ENCODE assay signal across 9 cellular contexts in the genomic region with DNA sequence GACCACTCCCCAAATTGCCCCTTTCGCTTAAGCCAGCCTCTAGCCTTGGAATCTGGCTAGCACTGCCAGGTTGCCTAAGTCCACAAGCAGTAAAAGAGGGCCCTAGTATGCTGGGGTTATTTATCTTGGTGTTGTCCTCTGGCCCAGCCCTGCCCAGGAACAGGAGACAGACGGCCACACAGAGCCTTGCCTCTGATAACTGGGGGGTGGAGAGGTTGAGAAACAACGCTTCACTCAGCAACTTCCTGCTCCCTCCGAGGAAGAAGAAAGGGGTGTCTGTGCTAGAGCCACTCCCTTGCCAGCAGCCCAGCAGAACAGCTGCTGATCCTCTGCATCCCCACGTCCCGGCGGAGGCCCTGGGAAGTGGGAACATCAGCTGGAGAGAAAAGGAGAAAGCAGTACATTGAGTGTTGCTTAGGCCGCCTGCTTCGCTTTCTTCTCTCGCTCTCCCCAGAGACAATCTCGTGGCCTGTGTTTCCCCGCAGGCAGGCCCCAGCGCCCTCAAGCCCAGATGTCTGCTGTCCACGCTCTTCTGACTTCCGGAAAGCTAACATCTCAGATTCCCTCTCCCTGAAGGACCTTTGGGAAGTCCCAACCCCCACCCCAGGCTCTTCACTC. TPM values are rescaled to one million over a fixed set of nuclear protein-coding genes. Genes with fewer than 3 reads are reported as not detected.
DNase-seq lines count a peak whose midpoint lies in the region; ATAC-seq and TF ChIP-seq lines count a peak whose summit lies in the region.
"Had no signal": no experiment of that assay in that cellular context is flagged by ENCODE, and none has a peak within 500 bp of the region (broad histone marks: within the 10 kb centered on the region; RNA-seq: fewer than 3 reads in every experiment).

No MANE protein-coding gene starts in this region.

- H3K9me3 ChIP-seq in breast epithelium: no peaks in the 10 kb centered on the region

- H3K27me3 ChIP-seq in breast epithelium: no peaks in the 10 kb centered on the region

- H3K36me3 ChIP-seq in breast epithelium: no peaks in the 10 kb centered on the region

- no peak overlapping the region for H3K4me3 ChIP-seq in fibroblast of pulmonary artery (replicated peaks; ENCODE audit: low read depth, low read length)
- H3K4me3 ChIP-seq in breast epithelium: peak overlapping the region in 1 of 3 donors; percentile 11

- H3K27ac ChIP-seq in breast epithelium: peak overlapping the region in 1 of 2 donors; percentile 58

- TF ChIP-seq POLR2A in breast epithelium (IDR thresholded peaks at IDR 0.05): no peak

- peak; percentile 40 for DNase-seq in GM13977 (ENCODE audit: low spot score)
- peak; percentile 90 for DNase-seq in NOMO-1 treated with dmso at 0.1 percent for 144 hours (lab: John Stamatoyannopoulos, UW; ENCODE audit: unreplicated experiment)
- peak; percentile 61 for DNase-seq in fibroblast of pulmonary artery (ENCODE audit: low read depth)
- peak; percentile 61 for DNase-seq in occipital lobe (lab: John Stamatoyannopoulos, UW)
- no peak for DNase-seq in HPDE6-E6E7 (ENCODE audit: extremely low spot score)
- no peak for DNase-seq in breast epithelium (ENCODE audit: low spot score in 2 of 2)
- DNase-seq in cerebellar nuclear complex (lab: John Stamatoyannopoulos, UW): no peak

- no peaks in the 10 kb centered on the region for H3K4me1 ChIP-seq in breast epithelium

- in situ Hi-C loops in GM13977 (cut with MboI; ENCODE audit: low pct_unique_long_range_greater_than_20kb, low sequenced_read_pairs, unreplicated experiment): loop anchor here (25.0 kb wide), 1 partner anchor 288 kb away; no protein-coding TSS in a partner anchor

- intact Hi-C loops in breast epithelium (cut with DNase I; ENCODE audit: low total_unique reads): no loop called here

- peak; percentile 88 for ATAC-seq in HG02759 (IDR thresholded peaks at IDR 0.05; ENCODE audit: unreplicated experiment)

- TF ChIP-seq CTCF in GM13977 (IDR thresholded peaks at IDR 0.05; ENCODE audit: extremely low read depth, insufficient read depth, missing control alignments) (no peak), fibroblast of pulmonary artery (IDR thresholded peaks at IDR 0.05; ENCODE audit: low read length, missing control alignments) (no peak), breast epithelium (IDR thresholded peaks at IDR 0.05) (no peak)

RNA-seq across cellular contexts. Expression of a gene that starts 22.6 kb away (rescaled TPM):
- 26.8 TPM for total RNA-seq in occipital lobe
- total RNA-seq in breast epithelium: 1 to 10 TPM; 1.3 to 4.8 (median 3.8) TPM
- total RNA-seq: NCI-H460 had no signal

Comparison
In these comparisons a context has a peak if more than half of its experiments do, and no peak if none do; other contexts are left out.
1. DNase-seq: peak in GM13977 (single experiment), NOMO-1 treated with dmso at 0.1 percent for 144 hours (single experiment), fibroblast of pulmonary artery (single experiment) and occipital lobe (single experiment); none in HPDE6-E6E7 (single experiment), breast epithelium (0 of 2) and cerebellar nuclear complex (0 of 2).